In genomic region chr14:31341280-31341679, GRCh38 we compare ENCODE assay signal across 10 cellular contexts.
"Had no signal": no experiment of that assay in that cellular context is flagged by ENCODE, and none has a peak within 500 bp of the region (broad histone marks: within the 10 kb centered on the region; RNA-seq: fewer than 3 reads in every experiment).

No MANE protein-coding gene starts in this region.

- H3K9me3 Mint-ChIP-seq: H9, HFFc6 had no signal

- ATAC-seq: K562 had no signal

- H3K27ac Mint-ChIP-seq: H9, HFFc6, IgD-negative memory B cell had no signal

- H3K4me3 ChIP-seq: GM23248, K562 had no signal

- H3K4me1 Mint-ChIP-seq: H9, IgD-negative memory B cell had no signal

- FAIRE-seq: H54, K562 had no signal

- DNase-seq: GM23248, GOT3, H9, HCEC 1CT, HFFc6, KG1 had no signal

- H2AFZ ChIP-seq: GM23248 had no signal

- H3K27ac ChIP-seq: GM23248, HL-60 had no signal

- H3K9ac ChIP-seq: GM23248 had no signal

- H3K4me3 Mint-ChIP-seq: H9, HFFc6, IgD-negative memory B cell had no signal

- H3K27me3 Mint-ChIP-seq: IgD-negative memory B cell had no signal
